In genomic region chr5:35438786-35439185, GRCh38 we compare ENCODE assay signal across 23 cellular contexts.
A peak's percentile ranks its signal among the peaks of the same experiment; 100 is the strongest.
DNase-seq lines count a peak whose midpoint lies in the region; ATAC-seq, FAIRE-seq and TF ChIP-seq lines count a peak whose summit lies in the region.
"Had no signal": no experiment of that assay in that cellular context is flagged by ENCODE, and none has a peak within 500 bp of the region (broad histone marks: within the 10 kb centered on the region; RNA-seq: fewer than 3 reads in every experiment).

No MANE protein-coding gene starts in this region.

- H3K36me3 ChIP-seq in body of pancreas (replicated peaks in 1 of 2; ENCODE audit: insufficient read depth in 1 of 2, low read depth in 2 of 2) = no peaks in the 10 kb centered on the region
- no peaks in the 10 kb centered on the region for H3K36me3 ChIP-seq in small intestine (ENCODE audit: control insufficient read depth in 2 of 2, insufficient read depth in 2 of 2, low read length in 2 of 2)
- H3K36me3 ChIP-seq: BLaER1 treated with 17β-estradiol and CSF1 and Interleukin-3, amounts not matched to agents 10 nM and 100 nM had no signal

- ATAC-seq in HG02759 (IDR thresholded peaks at IDR 0.05; ENCODE audit: unreplicated experiment) = peak; percentile 48
- ATAC-seq in activated T-helper 17 cell treated with anti-CD3 and anti-CD28 coated beads, Interleukin-2, amount 50 U/mL, for 72 hours (replicated peaks) = peak; percentile 16
- peak; percentile 70 for ATAC-seq in foreskin keratinocyte
- no peak for ATAC-seq in body of pancreas
- ATAC-seq: stimulated activated naive B cell treated with anti-CD40 and anti-IgM and Interleukin-4, amounts not matched to agents 10 μg/mL and 1 μg/mL and 100 μg/mL, for 72 hours had no signal

- TF ChIP-seq CTCF in foreskin keratinocyte (conservative IDR thresholded peaks at IDR 0.05) (no peak), body of pancreas (IDR thresholded peaks at IDR 0.05) (no peak)

- no peaks in the 10 kb centered on the region for H3K9me3 ChIP-seq in body of pancreas
- H3K9me3 ChIP-seq in small intestine (ENCODE audit: control insufficient read depth, low read depth) = no peaks in the 10 kb centered on the region
- H3K9me3 ChIP-seq: BLaER1 treated with 17β-estradiol and CSF1 and Interleukin-3, amounts not matched to agents 10 nM and 100 nM; testis had no signal

- H3K27ac Mint-ChIP-seq in activated T-helper 17 cell treated with anti-CD3 and anti-CD28 coated beads, Interleukin-2, amount 50 U/mL, for 72 hours = no peak overlapping the region
- H3K27ac Mint-ChIP-seq: activated naive CD4-positive, alpha-beta T cell treated with anti-CD3 and anti-CD28 coated beads, Interleukin-2, amount 50 U/mL, for 24 hours; naive B cell; stimulated activated naive B cell treated with anti-CD40 and anti-IgM and Interleukin-4, amounts not matched to agents 10 μg/mL and 1 μg/mL and 100 μg/mL, for 72 hours had no signal

- DNase-seq in AG08395 (ENCODE audit: low spot score) (peak; percentile 10), foreskin keratinocyte (peak; percentile 27 to 56), dedifferentiated amniotic fluid mesenchymal stem cell (ENCODE audit: extremely low spot score) (no peak), GM12892 (ENCODE audit: insufficient read length) (no peak), body of pancreas (no peak), small intestine (no peak)
- DNase-seq: ACHN; activated CD4-positive, alpha-beta T cell treated with anti-CD3 and anti-CD28 coated beads, Interleukin-2, amount 50 U/mL, for 1 hour; anterior cingulate cortex; mesenchymal stem cell; naive B cell; NCI-H1048; NCI-H187; NCI-H69; retina; RPMI8226; stimulated activated CD4-positive, alpha-beta T cell treated with anti-CD3 and anti-CD28 coated beads, Interleukin-4, amount 100 ng/mL, for 1 hour; stimulated activated naive B cell treated with anti-CD40 and anti-IgM and Interleukin-4, amounts not matched to agents 10 μg/mL and 1 μg/mL and 100 μg/mL, for 72 hours; testis had no signal

- H3K27me3 ChIP-seq in foreskin keratinocyte (peaks cover 10% of the 10 kb centered on the region), body of pancreas (no peaks in the 10 kb centered on the region), small intestine (ENCODE audit: control insufficient read depth in 2 of 2, insufficient read depth in 2 of 2, low read length in 2 of 2) (no peaks in the 10 kb centered on the region)
- H3K27me3 ChIP-seq: BLaER1 treated with 17β-estradiol and CSF1 and Interleukin-3, amounts not matched to agents 10 nM and 100 nM; testis had no signal

- H3K36me3 Mint-ChIP-seq in activated T-helper 17 cell treated with anti-CD3 and anti-CD28 coated beads, Interleukin-2, amount 50 U/mL, for 72 hours (ENCODE audit: low read depth) = no peaks in the 10 kb centered on the region
- H3K36me3 Mint-ChIP-seq: activated naive CD4-positive, alpha-beta T cell treated with anti-CD3 and anti-CD28 coated beads, Interleukin-2, amount 50 U/mL, for 24 hours; naive B cell; stimulated activated naive B cell treated with anti-CD40 and anti-IgM and Interleukin-4, amounts not matched to agents 10 μg/mL and 1 μg/mL and 100 μg/mL, for 72 hours had no signal

- intact Hi-C loops in body of pancreas (cut with DNase I) = loop anchor here (10.0 kb wide), 1 partner anchor 214 kb away; no protein-coding TSS in a partner anchor

- H3K9me3 Mint-ChIP-seq in activated T-helper 17 cell treated with anti-CD3 and anti-CD28 coated beads, Interleukin-2, amount 50 U/mL, for 72 hours = no peaks in the 10 kb centered on the region
- H3K9me3 Mint-ChIP-seq: activated naive CD4-positive, alpha-beta T cell treated with anti-CD3 and anti-CD28 coated beads, Interleukin-2, amount 50 U/mL, for 24 hours; stimulated activated naive B cell treated with anti-CD40 and anti-IgM and Interleukin-4, amounts not matched to agents 10 μg/mL and 1 μg/mL and 100 μg/mL, for 72 hours had no signal

- H3K27me3 Mint-ChIP-seq in activated T-helper 17 cell treated with anti-CD3 and anti-CD28 coated beads, Interleukin-2, amount 50 U/mL, for 72 hours = peaks cover 52% of the 10 kb centered on the region

- FAIRE-seq in GM12892 (lab: Jason Lieb, UNC) (no peak), small intestine (lab: Jason Lieb, UNC) (no peak)

- H3K4me3 ChIP-seq in body of pancreas (no peak overlapping the region), small intestine (ENCODE audit: low read depth in 1 of 2, low read length in 2 of 2) (no peak overlapping the region)
- H3K4me3 ChIP-seq: BLaER1 treated with 17β-estradiol and CSF1 and Interleukin-3, amounts not matched to agents 10 nM and 100 nM; testis had no signal

- WGBS in body of pancreas, 2 donors = 64 to 65% methylated on average over 2 of the region's 2 CpGs
- 73 to 84% (median 77%) methylated on average over 2 of the region's 2 CpGs for WGBS in small intestine, 3 donors

- TF ChIP-seq POLR2A in GM12892 (IDR thresholded peaks at IDR 0.05; ENCODE audit: low read depth, low read length) = no peak
- TF ChIP-seq POLR2A in body of pancreas (IDR thresholded peaks at IDR 0.05) = no peak

- peaks cover 6% of the 10 kb centered on the region for H3K4me1 Mint-ChIP-seq in activated T-helper 17 cell treated with anti-CD3 and anti-CD28 coated beads, Interleukin-2, amount 50 U/mL, for 72 hours
- H3K4me1 Mint-ChIP-seq: activated naive CD4-positive, alpha-beta T cell treated with anti-CD3 and anti-CD28 coated beads, Interleukin-2, amount 50 U/mL, for 24 hours; naive B cell; stimulated activated naive B cell treated with anti-CD40 and anti-IgM and Interleukin-4, amounts not matched to agents 10 μg/mL and 1 μg/mL and 100 μg/mL, for 72 hours had no signal

- no peak overlapping the region for H3K4me3 Mint-ChIP-seq in activated T-helper 17 cell treated with anti-CD3 and anti-CD28 coated beads, Interleukin-2, amount 50 U/mL, for 72 hours
- H3K4me3 Mint-ChIP-seq: activated naive CD4-positive, alpha-beta T cell treated with anti-CD3 and anti-CD28 coated beads, Interleukin-2, amount 50 U/mL, for 24 hours; naive B cell; stimulated activated naive B cell treated with anti-CD40 and anti-IgM and Interleukin-4, amounts not matched to agents 10 μg/mL and 1 μg/mL and 100 μg/mL, for 72 hours had no signal

- H3K4me1 ChIP-seq in foreskin keratinocyte (no peaks in the 10 kb centered on the region), body of pancreas (peaks cover 5% of the 10 kb centered on the region), small intestine (ENCODE audit: control insufficient read depth in 2 of 2, insufficient read depth in 1 of 2, low read depth in 1 of 2, low read length in 1 of 2) (no peaks in the 10 kb centered on the region)
- H3K4me1 ChIP-seq: testis had no signal

- H3K27ac ChIP-seq in foreskin keratinocyte (no peak overlapping the region), body of pancreas (no peak overlapping the region), small intestine (ENCODE audit: low read depth in 1 of 2, low read length in 1 of 2) (no peak overlapping the region)
- H3K27ac ChIP-seq: BLaER1 treated with 17β-estradiol and CSF1 and Interleukin-3, amounts not matched to agents 10 nM and 100 nM; testis had no signal

Comparison
In these comparisons a context has a peak if more than half of its experiments do, and no peak if none do; other contexts are left out.
1. DNase-seq: peak in AG08395 (single experiment) and foreskin keratinocyte (2 of 2); none in dedifferentiated amniotic fluid mesenchymal stem cell (single experiment), GM12892 (single experiment), body of pancreas (0 of 4) and small intestine (single experiment).